ENCODE assay signal across 10 cellular contexts in the genomic region with DNA sequence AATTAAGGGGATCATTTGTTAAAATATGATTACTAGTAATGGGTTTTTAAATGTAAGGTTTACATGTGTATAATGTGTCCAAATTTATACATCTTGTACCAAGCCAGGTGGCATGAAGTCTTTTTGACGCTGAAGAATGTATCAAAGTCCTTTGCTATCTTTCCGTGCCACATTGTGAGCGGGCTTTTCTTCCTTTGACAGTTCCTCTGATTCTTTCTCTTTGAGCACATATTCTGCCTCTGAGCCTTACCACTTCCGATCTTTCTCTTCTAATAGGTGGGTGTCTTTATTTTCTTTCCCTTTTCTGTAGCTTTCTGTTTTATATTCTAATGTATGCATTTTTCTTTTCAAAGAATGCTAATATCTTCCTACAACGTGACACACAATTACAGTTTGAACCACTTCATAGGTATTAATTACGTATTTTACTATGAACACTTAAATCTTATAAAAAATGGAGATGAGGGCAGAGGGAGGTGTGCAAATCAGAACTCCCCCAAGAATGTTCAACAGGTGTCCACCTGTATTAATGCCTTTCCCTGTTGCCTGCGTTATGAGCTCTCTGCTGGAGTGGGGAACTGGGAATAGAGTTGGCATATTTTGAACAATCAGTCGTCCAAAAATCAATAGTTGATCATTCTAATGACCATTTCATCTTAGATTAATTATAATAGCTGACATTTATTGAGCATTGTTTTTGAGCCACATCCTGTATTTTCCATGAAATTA.
"Had no signal": no experiment of that assay in that cellular context is flagged by ENCODE, and none has a peak within 500 bp of the region (broad histone marks: within the 10 kb centered on the region; RNA-seq: fewer than 3 reads in every experiment).

No MANE protein-coding gene starts in this region.

- H3K9me3 ChIP-seq: HAP-1 had no signal

- H3K9me3 Mint-ChIP-seq: GM23338, H9, HFFc6 had no signal

- H3K27ac Mint-ChIP-seq: GM23338, H9, HFFc6 had no signal

- H3K27ac ChIP-seq: GM23248 had no signal

- FAIRE-seq: H1, H54 had no signal

- H3K36me3 ChIP-seq: HAP-1 had no signal

- H3K4me3 ChIP-seq: GM23248, GM23338, HAP-1 had no signal

- H3K4me3 Mint-ChIP-seq: GM23338, H9, HFFc6 had no signal

- H3K4me1 ChIP-seq: HAP-1 had no signal

- DNase-seq: GM23248, GOT3, H7, H9, HCEC 1CT, HFFc6 had no signal
